ENCODE assay signal across 8 cellular contexts in genomic region chr11:72641900-72642814, GRCh38. TPM values are rescaled to one million over a fixed set of nuclear protein-coding genes. Genes with fewer than 3 reads are reported as not detected.
DNase-seq lines count a peak whose midpoint lies in the region; TF ChIP-seq lines count a peak whose summit lies in the region.

No MANE protein-coding gene starts in this region.

- H3K9me3 Mint-ChIP-seq in activated CD4-positive, alpha-beta T cell treated with anti-CD3 and anti-CD28 coated beads, Interleukin-2, amount 10 ng/mL, durations not matched to agents 24 days and 14 days = no peaks in the 10 kb centered on the region
- no peaks in the 10 kb centered on the region for H3K9me3 Mint-ChIP-seq in dendritic cell treated with granulocyte-macrophage colony-stimulating factor and Interleukin-4, amounts not matched to agents 40 ng/mL and 50 ng/mL, for 4 days

- H3K9me3 ChIP-seq in thyroid gland = no peaks in the 10 kb centered on the region

- peak overlapping the region; percentile 63 for H3K4me3 Mint-ChIP-seq in activated CD4-positive, alpha-beta T cell treated with anti-CD3 and anti-CD28 coated beads, Interleukin-2, amount 10 ng/mL, durations not matched to agents 24 days and 14 days
- peak overlapping the region; percentile 44 for H3K4me3 Mint-ChIP-seq in dendritic cell treated with granulocyte-macrophage colony-stimulating factor and Interleukin-4, amounts not matched to agents 40 ng/mL and 50 ng/mL, for 4 days

- in situ Hi-C loops in SK-MEL-5 (cut with HindIII; ENCODE audit: low pct_unique_long_range_greater_than_20kb, low sequenced_read_pairs) = no loop called here

- peak; percentile 70 for DNase-seq in activated CD4-positive, alpha-beta T cell treated with anti-CD3 and anti-CD28 coated beads, Interleukin-2, amount 10 ng/mL, durations not matched to agents 24 days and 14 days
- DNase-seq in activated CD4-positive, alpha-beta T cell treated with anti-CD3 and anti-CD28 coated beads, Interleukin-2, amount 50 U/mL, for 1 hour = no peak
- DNase-seq in SK-MEL-5 (ENCODE audit: low read depth, low spot score) = peak; percentile 37
- peak; percentile 39 to 65 for DNase-seq in lung microvascular endothelial cell (ENCODE audit: low read depth in 2 of 2)
- DNase-seq in thyroid gland = peak; percentile 38 to 42
- no peak for DNase-seq in SHP77 treated with DMSO at 0.1 percent for 48 hours (lab: John Stamatoyannopoulos, UW)
- no peak for DNase-seq in DMS153 treated with DMSO at 0.1 percent for 48 hours (lab: John Stamatoyannopoulos, UW; ENCODE audit: unreplicated experiment)

- H3K36me3 ChIP-seq in thyroid gland = no peaks in the 10 kb centered on the region

- TF ChIP-seq POLR2A in thyroid gland (IDR thresholded peaks at IDR 0.05) = peak in 1 of 2 donors; percentile 48

- H3K27ac ChIP-seq in thyroid gland = peak overlapping the region in 1 of 3 donors; percentile 50

- peaks cover 11% of the 10 kb centered on the region in 2 donors for H3K4me1 ChIP-seq in thyroid gland

- H3K36me3 Mint-ChIP-seq in activated CD4-positive, alpha-beta T cell treated with anti-CD3 and anti-CD28 coated beads, Interleukin-2, amount 10 ng/mL, durations not matched to agents 24 days and 14 days (ENCODE audit: low read depth) = no peaks in the 10 kb centered on the region
- no peaks in the 10 kb centered on the region for H3K36me3 Mint-ChIP-seq in dendritic cell treated with granulocyte-macrophage colony-stimulating factor and Interleukin-4, amounts not matched to agents 40 ng/mL and 50 ng/mL, for 4 days (ENCODE audit: low read depth)

- peaks cover 7% of the 10 kb centered on the region for H3K27me3 Mint-ChIP-seq in activated CD4-positive, alpha-beta T cell treated with anti-CD3 and anti-CD28 coated beads, Interleukin-2, amount 10 ng/mL, durations not matched to agents 24 days and 14 days
- peaks cover 36% of the 10 kb centered on the region for H3K27me3 Mint-ChIP-seq in dendritic cell treated with granulocyte-macrophage colony-stimulating factor and Interleukin-4, amounts not matched to agents 40 ng/mL and 50 ng/mL, for 4 days

- no peaks in the 10 kb centered on the region for H3K4me1 Mint-ChIP-seq in activated CD4-positive, alpha-beta T cell treated with anti-CD3 and anti-CD28 coated beads, Interleukin-2, amount 10 ng/mL, durations not matched to agents 24 days and 14 days
- peaks cover 7% of the 10 kb centered on the region for H3K4me1 Mint-ChIP-seq in dendritic cell treated with granulocyte-macrophage colony-stimulating factor and Interleukin-4, amounts not matched to agents 40 ng/mL and 50 ng/mL, for 4 days (ENCODE audit: low read depth)

- 7 to 18% methylated on average over 13 to 19 of the region's 87 CpGs for WGBS in thyroid gland, 2 donors

- TF ChIP-seq CTCF in thyroid gland (IDR thresholded peaks at IDR 0.05) = no peak

- H3K27ac Mint-ChIP-seq in activated CD4-positive, alpha-beta T cell treated with anti-CD3 and anti-CD28 coated beads, Interleukin-2, amount 10 ng/mL, durations not matched to agents 24 days and 14 days = no peak overlapping the region
- no peak overlapping the region for H3K27ac Mint-ChIP-seq in dendritic cell treated with granulocyte-macrophage colony-stimulating factor and Interleukin-4, amounts not matched to agents 40 ng/mL and 50 ng/mL, for 4 days

- H3K4me3 ChIP-seq in thyroid gland (replicated peaks in 1 of 3) = peak overlapping the region in 2 of 3 donors; percentile 49 to 50

- H3K27me3 ChIP-seq in thyroid gland = no peaks in the 10 kb centered on the region

- intact Hi-C loops in activated CD4-positive, alpha-beta T cell treated with anti-CD3 and anti-CD28 coated beads, Interleukin-2, amount 10 ng/mL, durations not matched to agents 24 days and 14 days (cut with micrococcal nuclease) = no loop called here
- intact Hi-C loops in dendritic cell treated with granulocyte-macrophage colony-stimulating factor and Interleukin-4, amounts not matched to agents 40 ng/mL and 50 ng/mL, for 4 days (cut with micrococcal nuclease) = loop anchor here (2.0 to 5.0 kb wide), 2 partner anchors 57 to 170 kb away; no protein-coding TSS in a partner anchor
- intact Hi-C loops in thyroid gland (cut with DNase I) = loop anchor here (10.0 kb wide), 1 partner anchor 167 kb away; no protein-coding TSS in a partner anchor

RNA-seq across cellular contexts. Expression of gene PDE2A, which starts 32.1 kb away (rescaled TPM):
- 0.33 and 0.43 TPM in 2 replicates for total RNA-seq in activated CD4-positive, alpha-beta T cell treated with anti-CD3 and anti-CD28 coated beads, Interleukin-2, amount 10 ng/mL, durations not matched to agents 24 days and 14 days
- 0.26 and 0.64 TPM in 2 replicates for total RNA-seq in SK-MEL-5 (2014; rRNA removed; shearing (Covaris generic))
- polyA plus RNA-seq in SK-MEL-5 (2015; cell fraction: cytosol; rRNA removed) = 0.47 and 0.70 TPM in 2 replicates
- polyA plus RNA-seq in SK-MEL-5 (2015; cell fraction: nucleus; rRNA removed) = 0.64 and 2.9 TPM in 2 replicates
- total RNA-seq in lung microvascular endothelial cell = 158 and 415 TPM in 2 replicates
- total RNA-seq in thyroid gland = 10 to 100 TPM; 40.2 to 69.6 (median 50.4) TPM

Comparison
In these comparisons a context has a peak if more than half of its experiments do, and no peak if none do; other contexts are left out.
1. DNase-seq: peak in activated CD4-positive, alpha-beta T cell treated with anti-CD3 and anti-CD28 coated beads, Interleukin-2, amount 10 ng/mL, durations not matched to agents 24 days and 14 days (single experiment), SK-MEL-5 (single experiment), lung microvascular endothelial cell (2 of 2) and thyroid gland (2 of 2); none in activated CD4-positive, alpha-beta T cell treated with anti-CD3 and anti-CD28 coated beads, Interleukin-2, amount 50 U/mL, for 1 hour (single experiment), SHP77 treated with DMSO at 0.1 percent for 48 hours (single experiment) and DMS153 treated with DMSO at 0.1 percent for 48 hours (single experiment).
2. RNA of gene PDE2A, which starts 32.1 kb away (total RNA-seq): 158 to 415 TPM in lung microvascular endothelial cell and 40.2 to 69.6 TPM in thyroid gland; 0.33 to 0.43 TPM in activated CD4-positive, alpha-beta T cell treated with anti-CD3 and anti-CD28 coated beads, Interleukin-2, amount 10 ng/mL, durations not matched to agents 24 days and 14 days and 0.26 to 0.64 TPM in SK-MEL-5; every median in the first group is over 10 times any median in the second.